In genomic region chr11:64384981-64385952, GRCh38 we compare ENCODE assay signal across 12 cellular contexts. TPM values are rescaled to one million over a fixed set of nuclear protein-coding genes. Genes with fewer than 3 reads are reported as not detected.
DNase-seq lines count a peak whose midpoint lies in the region; ATAC-seq and TF ChIP-seq lines count a peak whose summit lies in the region.
"Had no signal": no experiment of that assay in that cellular context is flagged by ENCODE, and none has a peak within 500 bp of the region (broad histone marks: within the 10 kb centered on the region; RNA-seq: fewer than 3 reads in every experiment).

No MANE protein-coding gene starts in this region.

- TF ChIP-seq CTCF in HL-60 (IDR thresholded peaks at IDR 0.05; ENCODE audit: insufficient read depth, low read length) = no peak
- 0 out of 2 replicates have a peak, but pooled peaks have one; percentile 9 for TF ChIP-seq CTCF in OCI-LY3 (IDR thresholded peaks at IDR 0.05; ENCODE audit: low read depth, low read length)
- no peak for TF ChIP-seq CTCF in glutamatergic neuron (IDR thresholded peaks at IDR 0.05; ENCODE audit: partially characterized antibody, unreplicated experiment)
- no peak for TF ChIP-seq CTCF in esophagus muscularis mucosa (IDR thresholded peaks at IDR 0.05)

- H3K27me3 Mint-ChIP-seq in glutamatergic neuron (ENCODE audit: unreplicated experiment) = peaks cover 4% of the 10 kb centered on the region
- peaks cover 14% of the 10 kb centered on the region for H3K27me3 Mint-ChIP-seq in stimulated activated memory B cell treated with anti-CD40 and anti-IgM and Interleukin-4, amounts not matched to agents 10 μg/mL and 1 μg/mL and 100 μg/mL, for 72 hours

- H3K27ac ChIP-seq in HL-60 (replicated peaks) (peak overlapping the region; percentile 63), OCI-LY3 (ENCODE audit: low read length) (no peak overlapping the region), esophagus muscularis mucosa (replicated peaks in 1 of 4) (no peak overlapping the region)
- H3K27ac ChIP-seq: pancreas, tibial nerve had no signal

- H3K36me3 ChIP-seq in OCI-LY3 (replicated peaks; ENCODE audit: low read depth, low read length) (no peaks in the 10 kb centered on the region), esophagus muscularis mucosa (no peaks in the 10 kb centered on the region)
- H3K36me3 ChIP-seq: pancreas, tibial nerve had no signal

- H3K36me3 Mint-ChIP-seq in glutamatergic neuron (ENCODE audit: unreplicated experiment) = peaks cover 11% of the 10 kb centered on the region
- H3K36me3 Mint-ChIP-seq in stimulated activated memory B cell treated with anti-CD40 and anti-IgM and Interleukin-4, amounts not matched to agents 10 μg/mL and 1 μg/mL and 100 μg/mL, for 72 hours = peaks cover 6% of the 10 kb centered on the region

- no peak overlapping the region for H3K9ac ChIP-seq in OCI-LY3 (ENCODE audit: low read length)

- TF ChIP-seq POLR2A in esophagus muscularis mucosa (IDR thresholded peaks at IDR 0.05; ENCODE audit: low read depth) = no peak

- H4K20me1 ChIP-seq in OCI-LY3 (ENCODE audit: insufficient read depth, low read length) = no peaks in the 10 kb centered on the region

- H3K4me3 ChIP-seq in HL-60 (replicated peaks; ENCODE audit: insufficient read depth, low read length) (no peak overlapping the region), OCI-LY3 (ENCODE audit: low read length) (no peak overlapping the region), esophagus muscularis mucosa (no peak overlapping the region)
- H3K4me3 ChIP-seq: pancreas, tibial nerve had no signal

- no peaks in the 10 kb centered on the region for H3K9me3 Mint-ChIP-seq in glutamatergic neuron (ENCODE audit: unreplicated experiment)
- peaks cover 3% of the 10 kb centered on the region for H3K9me3 Mint-ChIP-seq in stimulated activated memory B cell treated with anti-CD40 and anti-IgM and Interleukin-4, amounts not matched to agents 10 μg/mL and 1 μg/mL and 100 μg/mL, for 72 hours

- TF ChIP-seq EP300 in esophagus muscularis mucosa (IDR thresholded peaks at IDR 0.05) = no peak

- peak in 1 of 2 experiments; percentile 74 for DNase-seq in HL-60 (ENCODE audit: low read depth in 1 of 2, low spot score in 1 of 2)
- no peak for DNase-seq in glutamatergic neuron
- DNase-seq in HK-2 (ENCODE audit: unreplicated experiment) = no peak
- no peak for DNase-seq in esophagus muscularis mucosa (ENCODE audit: extremely low spot score)
- DNase-seq: DMS153, kidney glomerular epithelial cell had no signal

- WGBS in esophagus muscularis mucosa = 59% methylated on average over 16 of the region's 16 CpGs

- no peak overlapping the region for H3K4me3 Mint-ChIP-seq in glutamatergic neuron (ENCODE audit: unreplicated experiment)
- H3K4me3 Mint-ChIP-seq in stimulated activated memory B cell treated with anti-CD40 and anti-IgM and Interleukin-4, amounts not matched to agents 10 μg/mL and 1 μg/mL and 100 μg/mL, for 72 hours = no peak overlapping the region

- peak; percentile 47 for ATAC-seq in stimulated activated memory B cell treated with anti-CD40 and anti-IgM and Interleukin-4, amounts not matched to agents 10 μg/mL and 1 μg/mL and 100 μg/mL, for 72 hours
- no peak for ATAC-seq in HG03469 (IDR thresholded peaks at IDR 0.05; ENCODE audit: unreplicated experiment)
- ATAC-seq in HG03521 (IDR thresholded peaks at IDR 0.05; ENCODE audit: unreplicated experiment) = no peak

- peak overlapping the region; percentile 13 for H3K27ac Mint-ChIP-seq in glutamatergic neuron (ENCODE audit: unreplicated experiment)
- H3K27ac Mint-ChIP-seq in stimulated activated memory B cell treated with anti-CD40 and anti-IgM and Interleukin-4, amounts not matched to agents 10 μg/mL and 1 μg/mL and 100 μg/mL, for 72 hours = peak overlapping the region; percentile 28

- H2AFZ ChIP-seq in OCI-LY3 (ENCODE audit: low read depth, low read length) = peak overlapping the region; percentile 49; the same call in 1 of the 2 replicates

- H3K9me3 ChIP-seq in OCI-LY3 (ENCODE audit: insufficient read depth, low read length) (no peaks in the 10 kb centered on the region), esophagus muscularis mucosa (no peaks in the 10 kb centered on the region)
- H3K9me3 ChIP-seq: pancreas, tibial nerve had no signal

- no peaks in the 10 kb centered on the region for H3K79me2 ChIP-seq in OCI-LY3 (ENCODE audit: low read length)

- H3K4me1 Mint-ChIP-seq in glutamatergic neuron (ENCODE audit: low read depth, unreplicated experiment) = peaks cover 7% of the 10 kb centered on the region
- H3K4me1 Mint-ChIP-seq in stimulated activated memory B cell treated with anti-CD40 and anti-IgM and Interleukin-4, amounts not matched to agents 10 μg/mL and 1 μg/mL and 100 μg/mL, for 72 hours = peaks cover 18% of the 10 kb centered on the region

- H3K27me3 ChIP-seq in HL-60 (ENCODE audit: insufficient read depth, poor library complexity, severe bottlenecking) = no peaks in the 10 kb centered on the region
- H3K27me3 ChIP-seq in OCI-LY3 (ENCODE audit: low read depth, low read length) = peaks cover 13% of the 10 kb centered on the region; the same call in 1 of the 2 replicates
- H3K27me3 ChIP-seq in esophagus muscularis mucosa = peaks cover 0 to 7% (median 0%) of the 10 kb centered on the region in 4 donors
- H3K27me3 ChIP-seq: pancreas had no signal

- intact Hi-C loops in esophagus muscularis mucosa (cut with DNase I) = no loop called here

- H3K4me1 ChIP-seq in OCI-LY3 (ENCODE audit: low read length) = peaks cover 5% of the 10 kb centered on the region
- H3K4me1 ChIP-seq in esophagus muscularis mucosa = peaks cover 0 to 5% (median 0%) of the 10 kb centered on the region in 4 donors
- H3K4me1 ChIP-seq: pancreas, tibial nerve had no signal

- H3K4me2 ChIP-seq in OCI-LY3 (ENCODE audit: low read length) = peak overlapping the region; percentile 36

RNA-seq across cellular contexts. Expression of gene RPS6KA4, which starts 26.3 kb away (rescaled TPM):
- total RNA-seq in glutamatergic neuron (ENCODE audit: unreplicated experiment) (3.2 TPM), esophagus muscularis mucosa (10 to 100 TPM; 19.1 to 36.1 (median 26.0) TPM)

RNA-seq across cellular contexts. Expression of gene CCDC88B, which starts 45.3 kb away (rescaled TPM):
- total RNA-seq in glutamatergic neuron (ENCODE audit: unreplicated experiment) (83.6 TPM), esophagus muscularis mucosa (10 to 100 TPM in 1 of 4 donors, 1 to 10 TPM in 3; 7.0 to 12.5 (median 8.2) TPM)
